In genomic region chr1:24027838-24028468, GRCh38 we compare ENCODE assay signal across 9 cellular contexts.
A peak's percentile ranks its signal among the peaks of the same experiment; 100 is the strongest.
DNase-seq lines count a peak whose midpoint lies in the region; ATAC-seq and TF ChIP-seq lines count a peak whose summit lies in the region.
"Had no signal": no experiment of that assay in that cellular context is flagged by ENCODE, and none has a peak within 500 bp of the region (broad histone marks: within the 10 kb centered on the region; RNA-seq: fewer than 3 reads in every experiment).

No MANE protein-coding gene starts in this region.

- H3K27me3 ChIP-seq in RWPE2 (ENCODE audit: insufficient read depth, poor library complexity, severe bottlenecking): no peaks in the 10 kb centered on the region

- ATAC-seq in RWPE2 (ENCODE audit: low read depth) (peak; percentile 60; the same call in 2 of the 3 replicates), HG02798 (IDR thresholded peaks at IDR 0.05; ENCODE audit: poor library complexity, unreplicated experiment) (no peak), HG03442 (IDR thresholded peaks at IDR 0.05; ENCODE audit: unreplicated experiment) (no peak), HG02763 (IDR thresholded peaks at IDR 0.05; ENCODE audit: unreplicated experiment) (no peak)

- H3K9me3 ChIP-seq in RWPE2 (ENCODE audit: severe bottlenecking): no peaks in the 10 kb centered on the region
- H3K9me3 ChIP-seq: HAP-1 had no signal

- H3K4me3 ChIP-seq in AG09309 (ENCODE audit: control insufficient read depth, low read depth, low read length) (no peak overlapping the region), RWPE2 (ENCODE audit: severe bottlenecking) (no peak overlapping the region), foreskin fibroblast (ENCODE audit: low read depth in 1 of 2, low read length in 2 of 2) (no peak overlapping the region)
- H3K4me3 ChIP-seq: HAP-1 had no signal

- no peak overlapping the region for H3K27ac ChIP-seq in RWPE2 (ENCODE audit: poor library complexity, severe bottlenecking)

- DNase-seq in AG09309 (ENCODE audit: low read depth): no peak
- peak; percentile 17 for DNase-seq in GM19240 (ENCODE audit: insufficient read length, low spot score)
- no peak for DNase-seq in RWPE2 (ENCODE audit: low spot score)
- peak; percentile 54 to 75 for DNase-seq in foreskin fibroblast
- DNase-seq in putamen (ENCODE audit: low spot score): peak; percentile 14

- H3K36me3 ChIP-seq in RWPE2 (ENCODE audit: low read depth): no peaks in the 10 kb centered on the region
- H3K36me3 ChIP-seq: HAP-1 had no signal

- TF ChIP-seq CTCF in AG09309 (IDR thresholded peaks at IDR 0.05; ENCODE audit: control insufficient read depth, insufficient read depth, low read depth, low read length, missing control alignments) (peak; percentile 50), RWPE2 (IDR thresholded peaks at IDR 0.05; ENCODE audit: poor library complexity, severe bottlenecking) (peak; percentile 78), foreskin fibroblast (IDR thresholded peaks at IDR 0.05; ENCODE audit: low read depth, low read length) (peak; percentile 55)

- H3K4me1 ChIP-seq in RWPE2 (ENCODE audit: insufficient read depth, poor library complexity, severe bottlenecking): no peaks in the 10 kb centered on the region
- H3K4me1 ChIP-seq: HAP-1 had no signal

Comparison
In these comparisons a context has a peak if more than half of its experiments do, and no peak if none do; other contexts are left out.
1. DNase-seq: peak in GM19240 (single experiment), foreskin fibroblast (2 of 2) and putamen (single experiment); none in AG09309 (single experiment) and RWPE2 (single experiment).
2. Peak in every context shown above with its lines, with median percentiles within 50 percentile points of each other: CTCF ChIP-seq.